1 cellular context compared by ENCODE assay signal in genomic region chr7:111438369-111439289, GRCh38.
TF ChIP-seq lines count a peak whose summit lies in the region.

No MANE protein-coding gene starts in this region.

TF ChIP-seq in K562, 482 proteins besides CTCF, POLR2A, EP300 and RAD21 (continued from another document and continues in another):
- TF ChIP-seq ZNF639 (CRISPR knock-in tag; conservative IDR thresholded peaks at IDR 0.05 in 1 of 2, IDR thresholded peaks at IDR 0.05 in 1 of 2): peak in 1 of 2 experiments; percentile 69; a peak in 1 of 4 replicates
- TF ChIP-seq ZNF445 (CRISPR knock-in tag; IDR thresholded peaks at IDR 0.05; ENCODE audit: low read depth): no peak
- TF ChIP-seq TCF7 (IDR thresholded peaks at IDR 0.05; ENCODE audit: borderline replicate concordance): no peak
- TF ChIP-seq HMBOX1 (IDR thresholded peaks at IDR 0.05): peak; percentile 94
- no peak for TF ChIP-seq HOXB6 (CRISPR knock-in tag; IDR thresholded peaks at IDR 0.05; ENCODE audit: borderline replicate concordance)
- TF ChIP-seq WHSC1 (IDR thresholded peaks at IDR 0.05; ENCODE audit: low read length): no peak
- no peak for TF ChIP-seq SRF (CRISPR knock-in tag; IDR thresholded peaks at IDR 0.05)
- TF ChIP-seq MTA3 (IDR thresholded peaks at IDR 0.05; ENCODE audit: borderline replicate concordance): no peak
- 0 out of 2 replicates have a peak, but pooled peaks have one; percentile 9 for TF ChIP-seq HLTF (IDR thresholded peaks at IDR 0.05)
- no peak for TF ChIP-seq COPS2 (conservative IDR thresholded peaks at IDR 0.05)
- TF ChIP-seq ZBTB17 (CRISPR knock-in tag; IDR thresholded peaks at IDR 0.05): no peak; the same call in 1 of the 2 replicates
- 0 out of 2 replicates have a peak, but pooled peaks have one; percentile 25 for TF ChIP-seq ZNF197 (CRISPR knock-in tag; IDR thresholded peaks at IDR 0.05; ENCODE audit: low read depth)
- TF ChIP-seq ZBTB2 (IDR thresholded peaks at IDR 0.05): peak; percentile 45; the same call in 1 of the 2 replicates
- no peak for TF ChIP-seq ZNF398 (CRISPR knock-in tag; IDR thresholded peaks at IDR 0.05)
- TF ChIP-seq ZHX1 (conservative IDR thresholded peaks at IDR 0.05; ENCODE audit: low read length): no peak
- TF ChIP-seq CREB3 (tag; conservative IDR thresholded peaks at IDR 0.05; ENCODE audit: low read depth): no peak
- TF ChIP-seq RAD51 (IDR thresholded peaks at IDR 0.05; ENCODE audit: borderline replicate concordance, low read depth): peak; percentile 20; the same call in 1 of the 2 replicates
- peak; percentile 89 for TF ChIP-seq MEIS2 (IDR thresholded peaks at IDR 0.05; ENCODE audit: partially characterized antibody)
- TF ChIP-seq TRIM24 (IDR thresholded peaks at IDR 0.05): peak; percentile 95 to 97
- no peak for TF ChIP-seq PHF8 (IDR thresholded peaks at IDR 0.05; ENCODE audit: borderline replicate concordance, low read length)
- TF ChIP-seq TCF15 (CRISPR knock-in tag; IDR thresholded peaks at IDR 0.05): no peak
- no peak for TF ChIP-seq ZNF655 (CRISPR knock-in tag; IDR thresholded peaks at IDR 0.05)
- TF ChIP-seq THRAP3 (IDR thresholded peaks at IDR 0.05; ENCODE audit: borderline replicate concordance): no peak
- TF ChIP-seq CEBPG (CRISPR knock-in tag; IDR thresholded peaks at IDR 0.05): no peak; the same call in 1 of the 2 replicates
- peak in 1 of 2 experiments; percentile 5; a peak in 1 of 4 replicates for TF ChIP-seq CEBPG (tag; conservative IDR thresholded peaks at IDR 0.05 in 1 of 2, IDR thresholded peaks at IDR 0.05 in 1 of 2)
- TF ChIP-seq MGA (IDR thresholded peaks at IDR 0.05): no peak; the same call in 1 of the 2 replicates
- no peak for TF ChIP-seq ZBTB9 (CRISPR knock-in tag; IDR thresholded peaks at IDR 0.05)
- peak; percentile 73 to 96; a peak in 2 of 4 replicates for TF ChIP-seq TBL1XR1 (IDR thresholded peaks at IDR 0.05; ENCODE audit: low read length in 2 of 2)
